22 cellular contexts compared by ENCODE assay signal in genomic region chr10:128044186-128044585, GRCh38.
"Had no signal": no experiment of that assay in that cellular context is flagged by ENCODE, and none has a peak within 500 bp of the region (broad histone marks: within the 10 kb centered on the region; RNA-seq: fewer than 3 reads in every experiment).

No MANE protein-coding gene starts in this region.

- H3K9me3 ChIP-seq: esophagus squamous epithelium, heart left ventricle, thyroid gland, upper lobe of right lung had no signal

- DNase-seq: activated CD8-positive, alpha-beta memory T cell treated with anti-CD3 and anti-CD28 coated beads, Interleukin-2, amount 50 U/mL, for 48 hours; activated effector memory CD4-positive, alpha-beta T cell treated with anti-CD3 and anti-CD28 coated beads, Interleukin-2, amount 50 U/mL, for 16 hours; activated T-cell treated with anti-CD3 and anti-CD28 coated beads, Interleukin-2, amount 50 U/mL, for 48 hours; amygdala; cerebellar nuclear complex; cortex of kidney; endodermal cell; esophagus squamous epithelium; islet precursor cell; retina; stimulated activated CD4-positive, alpha-beta T cell treated with anti-CD3 and anti-CD28 coated beads, Interleukin-4, amount 100 ng/mL, for 24 hours; substantia nigra; T-helper 1 cell; T-helper 9 cell; thyroid gland; upper lobe of right lung had no signal

- H3K9me3 Mint-ChIP-seq: endodermal cell; memory B cell; neural crest cell; stimulated activated naive CD8-positive, alpha-beta T cell treated with anti-CD3 and anti-CD28 coated beads, Interleukin-15, Interleukin-2, amounts not matched to agents 100 ng/mL and 50 ng/mL, for 24 hours had no signal

- H3K27me3 Mint-ChIP-seq: memory B cell; stimulated activated naive CD8-positive, alpha-beta T cell treated with anti-CD3 and anti-CD28 coated beads, Interleukin-15, Interleukin-2, amounts not matched to agents 100 ng/mL and 50 ng/mL, for 24 hours had no signal

- ATAC-seq: heart left ventricle, left colon, upper lobe of right lung had no signal

- H3K36me3 ChIP-seq: esophagus squamous epithelium, thyroid gland, upper lobe of right lung had no signal

- H3K4me3 ChIP-seq: esophagus squamous epithelium, heart left ventricle, thyroid gland, upper lobe of right lung had no signal

- H3K27me3 ChIP-seq: esophagus squamous epithelium, heart left ventricle, thyroid gland, upper lobe of right lung had no signal

- H3K27ac Mint-ChIP-seq: endodermal cell; memory B cell; progenitor cell of endocrine pancreas; stimulated activated naive CD8-positive, alpha-beta T cell treated with anti-CD3 and anti-CD28 coated beads, Interleukin-15, Interleukin-2, amounts not matched to agents 100 ng/mL and 50 ng/mL, for 24 hours had no signal

- H3K4me3 Mint-ChIP-seq: endodermal cell; memory B cell; neural crest cell; stimulated activated naive CD8-positive, alpha-beta T cell treated with anti-CD3 and anti-CD28 coated beads, Interleukin-15, Interleukin-2, amounts not matched to agents 100 ng/mL and 50 ng/mL, for 24 hours had no signal

- H3K36me3 Mint-ChIP-seq: memory B cell had no signal

- H3K27ac ChIP-seq: esophagus squamous epithelium, heart left ventricle, thyroid gland, upper lobe of right lung had no signal
